ENCODE assay signal across 12 cellular contexts in genomic region chr9:137723396-137724113, GRCh38.
A peak's percentile ranks its signal among the peaks of the same experiment; 100 is the strongest.
DNase-seq lines count a peak whose midpoint lies in the region; ATAC-seq and TF ChIP-seq lines count a peak whose summit lies in the region.
"Had no signal": no experiment of that assay in that cellular context is flagged by ENCODE, and none has a peak within 500 bp of the region (broad histone marks: within the 10 kb centered on the region; RNA-seq: fewer than 3 reads in every experiment).

No MANE protein-coding gene starts in this region.

- no peak overlapping the region for H3K23ac ChIP-seq in mesendoderm (ENCODE audit: low read length)

- peaks cover 40% of the 10 kb centered on the region for H3K9me3 Mint-ChIP-seq in activated naive CD4-positive, alpha-beta T cell treated with anti-CD3 and anti-CD28 coated beads, Interleukin-2, amount 10 ng/mL, durations not matched to agents 7 days and 5 days
- H3K9me3 Mint-ChIP-seq in activated naive CD8-positive, alpha-beta T cell treated with anti-CD3 and anti-CD28 coated beads, Interleukin-2, amount 10 ng/mL, durations not matched to agents 7 days and 5 days, result peaks cover 27% of the 10 kb centered on the region

- peaks cover 83% of the 10 kb centered on the region for H3K36me3 Mint-ChIP-seq in activated naive CD4-positive, alpha-beta T cell treated with anti-CD3 and anti-CD28 coated beads, Interleukin-2, amount 10 ng/mL, durations not matched to agents 7 days and 5 days
- peaks cover 84% of the 10 kb centered on the region for H3K36me3 Mint-ChIP-seq in activated naive CD8-positive, alpha-beta T cell treated with anti-CD3 and anti-CD28 coated beads, Interleukin-2, amount 10 ng/mL, durations not matched to agents 7 days and 5 days

- no peak overlapping the region for H3K4me2 ChIP-seq in mesendoderm (ENCODE audit: low read length)

- no peak for TF ChIP-seq CTCF in thyroid gland (IDR thresholded peaks at IDR 0.05)

- H3K56ac ChIP-seq in mesendoderm (ENCODE audit: low read length), result peak overlapping the region; percentile 56

- H3K27me3 Mint-ChIP-seq in activated naive CD4-positive, alpha-beta T cell treated with anti-CD3 and anti-CD28 coated beads, Interleukin-2, amount 10 ng/mL, durations not matched to agents 7 days and 5 days, result no peaks in the 10 kb centered on the region
- no peaks in the 10 kb centered on the region for H3K27me3 Mint-ChIP-seq in activated naive CD8-positive, alpha-beta T cell treated with anti-CD3 and anti-CD28 coated beads, Interleukin-2, amount 10 ng/mL, durations not matched to agents 7 days and 5 days

- CTCF ChIA-PET in activated naive CD4-positive, alpha-beta T cell treated with anti-CD3 and anti-CD28 coated beads, Interleukin-2, amount 10 ng/mL, durations not matched to agents 7 days and 5 days (lab: Charles Lee), result no interaction called here

- H3K9ac ChIP-seq in mesendoderm (ENCODE audit: low read length), result no peak overlapping the region

- ATAC-seq in activated naive CD8-positive, alpha-beta T cell treated with anti-CD3 and anti-CD28 coated beads, Interleukin-2, amount 10 ng/mL, durations not matched to agents 7 days and 5 days (ENCODE audit: low read depth), result no peak
- no peak for ATAC-seq in HG02884 (IDR thresholded peaks at IDR 0.05; ENCODE audit: unreplicated experiment)

- peaks cover 2% of the 10 kb centered on the region for H3K36me3 ChIP-seq in mesendoderm (ENCODE audit: control insufficient read depth, insufficient read depth, low read length)
- peaks cover 0 to 4% of the 10 kb centered on the region in 2 donors for H3K36me3 ChIP-seq in thyroid gland

- DNase-seq in activated naive CD4-positive, alpha-beta T cell treated with anti-CD3 and anti-CD28 coated beads, Interleukin-2, amount 10 ng/mL, durations not matched to agents 7 days and 5 days, result no peak
- DNase-seq in activated naive CD4-positive, alpha-beta T cell treated with anti-CD3 and anti-CD28 coated beads, Interleukin-2, amount 50 U/mL, for 16 hours, result no peak
- DNase-seq in activated naive CD8-positive, alpha-beta T cell treated with anti-CD3 and anti-CD28 coated beads, Interleukin-2, amount 10 ng/mL, durations not matched to agents 7 days and 5 days, result no peak
- DNase-seq in mesendoderm (no peak), thyroid gland (no peak), DMS53 treated with DMSO at 0.1 percent for 48 hours (lab: John Stamatoyannopoulos, UW; ENCODE audit: unreplicated experiment) (no peak), NCI-H2171 (lab: John Stamatoyannopoulos, UW) (no peak)
- DNase-seq: GF-D8, hippocampal formation, NCI-H2029 had no signal

- no peak overlapping the region for H2BK120ac ChIP-seq in mesendoderm (ENCODE audit: low read depth, low read length)

- peaks cover 31% of the 10 kb centered on the region for H3K79me1 ChIP-seq in mesendoderm (ENCODE audit: low read length)

- H3K4ac ChIP-seq in mesendoderm (ENCODE audit: low read depth, low read length), result no peak overlapping the region

- TF ChIP-seq POLR2A in thyroid gland (IDR thresholded peaks at IDR 0.05), result no peak

- H3K4me1 ChIP-seq in mesendoderm (ENCODE audit: control insufficient read depth, low read depth, low read length), result no peaks in the 10 kb centered on the region
- H3K4me1 ChIP-seq in thyroid gland, result peaks cover 24 to 36% of the 10 kb centered on the region in 2 donors

- H3K4me1 Mint-ChIP-seq in activated naive CD4-positive, alpha-beta T cell treated with anti-CD3 and anti-CD28 coated beads, Interleukin-2, amount 10 ng/mL, durations not matched to agents 7 days and 5 days, result peaks cover 31% of the 10 kb centered on the region
- H3K4me1 Mint-ChIP-seq in activated naive CD8-positive, alpha-beta T cell treated with anti-CD3 and anti-CD28 coated beads, Interleukin-2, amount 10 ng/mL, durations not matched to agents 7 days and 5 days, result peaks cover 19% of the 10 kb centered on the region

- peak overlapping the region; percentile 89 for H3K27ac Mint-ChIP-seq in activated naive CD4-positive, alpha-beta T cell treated with anti-CD3 and anti-CD28 coated beads, Interleukin-2, amount 10 ng/mL, durations not matched to agents 7 days and 5 days
- peak overlapping the region; percentile 45 for H3K27ac Mint-ChIP-seq in activated naive CD8-positive, alpha-beta T cell treated with anti-CD3 and anti-CD28 coated beads, Interleukin-2, amount 10 ng/mL, durations not matched to agents 7 days and 5 days

- no peak overlapping the region for H4K5ac ChIP-seq in mesendoderm (ENCODE audit: low read length)

- no peak overlapping the region for H4K8ac ChIP-seq in mesendoderm (ENCODE audit: low read depth, low read length)

- H3K27ac ChIP-seq in mesendoderm (ENCODE audit: low read depth, low read length), result peak overlapping the region; percentile 39
- H3K27ac ChIP-seq in thyroid gland, result peak overlapping the region in 2 of 3 donors; percentile 25 to 44

- peaks cover 36% of the 10 kb centered on the region for H3K79me2 ChIP-seq in mesendoderm (ENCODE audit: control insufficient read depth, insufficient read depth, low read length)

- POLR2A ChIA-PET in activated naive CD8-positive, alpha-beta T cell treated with anti-CD3 and anti-CD28 coated beads, Interleukin-2, amount 10 ng/mL, durations not matched to agents 7 days and 5 days (lab: Charles Lee), result interaction anchor here (0.6 kb wide), 1 partner anchor 9 kb away, joined by 6 read pairs; no protein-coding TSS in a partner anchor

- no peaks in the 10 kb centered on the region for H3K27me3 ChIP-seq in mesendoderm (ENCODE audit: insufficient read depth, low read length, poor library complexity)
- H3K27me3 ChIP-seq in thyroid gland, result no peaks in the 10 kb centered on the region

- no peaks in the 10 kb centered on the region for H3K9me3 ChIP-seq in thyroid gland

- H2AK5ac ChIP-seq in mesendoderm (ENCODE audit: low read length), result no peak overlapping the region

- H3K4me3 ChIP-seq in mesendoderm (ENCODE audit: low read length) (no peak overlapping the region), thyroid gland (replicated peaks in 1 of 3) (no peak overlapping the region)
- H3K4me3 ChIP-seq: K562 had no signal

- H2BK15ac ChIP-seq in mesendoderm (replicated peaks; ENCODE audit: low read depth), result no peak overlapping the region

- no CpG with 5 or more reads among the region's 20 CpGs for WGBS in mesendoderm (ENCODE audit: extremely low coverage, insufficient coverage, low lambda C conversion rate)
- WGBS in thyroid gland, 2 donors, result 76 to 81% methylated on average over 13 to 14 of the region's 20 CpGs

- intact Hi-C loops in thyroid gland (cut with DNase I), result no loop called here

- no peak overlapping the region for H3K4me3 Mint-ChIP-seq in activated naive CD4-positive, alpha-beta T cell treated with anti-CD3 and anti-CD28 coated beads, Interleukin-2, amount 10 ng/mL, durations not matched to agents 7 days and 5 days
- H3K4me3 Mint-ChIP-seq in activated naive CD8-positive, alpha-beta T cell treated with anti-CD3 and anti-CD28 coated beads, Interleukin-2, amount 10 ng/mL, durations not matched to agents 7 days and 5 days, result no peak overlapping the region

- no peak overlapping the region for H2BK5ac ChIP-seq in mesendoderm (ENCODE audit: low read length)

- H3K18ac ChIP-seq in mesendoderm (ENCODE audit: low read length), result peak overlapping the region; percentile 11
